Comparison of ENCODE assay signal across 16 cellular contexts in genomic region chr11:120708511-120709183, GRCh38.
"Had no signal": no experiment of that assay in that cellular context is flagged by ENCODE, and none has a peak within 500 bp of the region (broad histone marks: within the 10 kb centered on the region; RNA-seq: fewer than 3 reads in every experiment).

No MANE protein-coding gene starts in this region.

- H3K27ac ChIP-seq: foreskin keratinocyte, neutrophil, right atrium auricular region, sigmoid colon had no signal

- H3K4me3 ChIP-seq: right atrium auricular region, sigmoid colon, smooth muscle cell had no signal

- H3K9me3 ChIP-seq: neutrophil had no signal

- FAIRE-seq: colon, endothelial cell of umbilical vein, keratinocyte, urothelium cell line had no signal

- H3K36me3 ChIP-seq: neutrophil, right atrium auricular region, sigmoid colon had no signal

- H3K27me3 ChIP-seq: right atrium auricular region, sigmoid colon had no signal

- ATAC-seq: foreskin keratinocyte had no signal

- DNase-seq: endodermal cell; erythroblast; foreskin keratinocyte; immature natural killer cell; mesendoderm; naive B cell; sigmoid colon; stimulated activated CD4-positive, alpha-beta T cell treated with anti-CD3 and anti-CD28 coated beads, Interleukin-2, amount 100 ng/mL, for 48 hours; stimulated activated naive CD4-positive, alpha-beta T cell treated with Interleukin-2 at 50 U/mL for 16 hours had no signal

- H3K4me2 ChIP-seq: smooth muscle cell had no signal

- H3K4me1 ChIP-seq: foreskin keratinocyte had no signal
